Comparison of ENCODE assay signal across 1 cellular context in genomic region chr7:136061433-136061832, GRCh38.
A peak's percentile ranks its signal among the peaks of the same experiment; 100 is the strongest.
TF ChIP-seq lines count a peak whose summit lies in the region.

No MANE protein-coding gene starts in this region.

TF ChIP-seq in K562, 482 proteins besides CTCF, POLR2A, EP300 and RAD21 (continued from another document and continues in another):
- TF ChIP-seq, protein P1, sequence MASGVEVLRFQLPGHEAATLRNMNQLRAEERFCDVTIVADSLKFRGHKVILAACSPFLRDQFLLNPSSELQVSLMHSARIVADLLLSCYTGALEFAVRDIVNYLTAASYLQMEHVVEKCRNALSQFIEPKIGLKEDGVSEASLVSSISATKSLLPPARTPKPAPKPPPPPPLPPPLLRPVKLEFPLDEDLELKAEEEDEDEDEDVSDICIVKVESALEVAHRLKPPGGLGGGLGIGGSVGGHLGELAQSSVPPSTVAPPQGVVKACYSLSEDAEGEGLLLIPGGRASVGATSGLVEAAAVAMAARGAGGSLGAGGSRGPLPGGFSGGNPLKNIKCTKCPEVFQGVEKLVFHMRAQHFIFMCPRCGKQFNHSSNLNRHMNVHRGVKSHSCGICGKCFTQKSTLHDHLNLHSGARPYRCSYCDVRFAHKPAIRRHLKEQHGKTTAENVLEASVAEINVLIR (CRISPR knock-in tag; IDR thresholded peaks at IDR 0.05): no peak
- TF ChIP-seq POLR2AphosphoS5 (IDR thresholded peaks at IDR 0.05; ENCODE audit: control insufficient read depth, insufficient read depth, low read depth, low read length): no peak
- no peak for TF ChIP-seq ELF1 (tag; IDR thresholded peaks at IDR 0.05)
- TF ChIP-seq C11orf30 (IDR thresholded peaks at IDR 0.05; ENCODE audit: low read depth): peak; percentile 71
- TF ChIP-seq, protein P2, sequence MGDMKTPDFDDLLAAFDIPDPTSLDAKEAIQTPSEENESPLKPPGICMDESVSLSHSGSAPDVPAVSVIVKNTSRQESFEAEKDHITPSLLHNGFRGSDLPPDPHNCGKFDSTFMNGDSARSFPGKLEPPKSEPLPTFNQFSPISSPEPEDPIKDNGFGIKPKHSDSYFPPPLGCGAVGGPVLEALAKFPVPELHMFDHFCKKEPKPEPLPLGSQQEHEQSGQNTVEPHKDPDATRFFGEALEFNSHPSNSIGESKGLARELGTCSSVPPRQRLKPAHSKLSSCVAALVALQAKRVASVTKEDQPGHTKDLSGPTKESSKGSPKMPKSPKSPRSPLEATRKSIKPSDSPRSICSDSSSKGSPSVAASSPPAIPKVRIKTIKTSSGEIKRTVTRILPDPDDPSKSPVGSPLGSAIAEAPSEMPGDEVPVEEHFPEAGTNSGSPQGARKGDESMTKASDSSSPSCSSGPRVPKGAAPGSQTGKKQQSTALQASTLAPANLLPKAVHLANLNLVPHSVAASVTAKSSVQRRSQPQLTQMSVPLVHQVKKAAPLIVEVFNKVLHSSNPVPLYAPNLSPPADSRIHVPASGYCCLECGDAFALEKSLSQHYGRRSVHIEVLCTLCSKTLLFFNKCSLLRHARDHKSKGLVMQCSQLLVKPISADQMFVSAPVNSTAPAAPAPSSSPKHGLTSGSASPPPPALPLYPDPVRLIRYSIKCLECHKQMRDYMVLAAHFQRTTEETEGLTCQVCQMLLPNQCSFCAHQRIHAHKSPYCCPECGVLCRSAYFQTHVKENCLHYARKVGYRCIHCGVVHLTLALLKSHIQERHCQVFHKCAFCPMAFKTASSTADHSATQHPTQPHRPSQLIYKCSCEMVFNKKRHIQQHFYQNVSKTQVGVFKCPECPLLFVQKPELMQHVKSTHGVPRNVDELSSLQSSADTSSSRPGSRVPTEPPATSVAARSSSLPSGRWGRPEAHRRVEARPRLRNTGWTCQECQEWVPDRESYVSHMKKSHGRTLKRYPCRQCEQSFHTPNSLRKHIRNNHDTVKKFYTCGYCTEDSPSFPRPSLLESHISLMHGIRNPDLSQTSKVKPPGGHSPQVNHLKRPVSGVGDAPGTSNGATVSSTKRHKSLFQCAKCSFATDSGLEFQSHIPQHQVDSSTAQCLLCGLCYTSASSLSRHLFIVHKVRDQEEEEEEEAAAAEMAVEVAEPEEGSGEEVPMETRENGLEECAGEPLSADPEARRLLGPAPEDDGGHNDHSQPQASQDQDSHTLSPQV (IDR thresholded peaks at IDR 0.05): peak; percentile 46
- TF ChIP-seq NFXL1 (CRISPR knock-in tag; IDR thresholded peaks at IDR 0.05): no peak
- no peak for TF ChIP-seq THRB (CRISPR knock-in tag; conservative IDR thresholded peaks at IDR 0.05)
- no peak for TF ChIP-seq ZNF146 (CRISPR knock-in tag; IDR thresholded peaks at IDR 0.05; ENCODE audit: unreplicated experiment)
- TF ChIP-seq RNF2 (IDR thresholded peaks at IDR 0.05): no peak
- peak; percentile 11; the same call in 1 of the 2 replicates for TF ChIP-seq EHMT2 (IDR thresholded peaks at IDR 0.05)
- TF ChIP-seq ZNF354B (CRISPR knock-in tag; IDR thresholded peaks at IDR 0.05): no peak
- TF ChIP-seq MBD2 (IDR thresholded peaks at IDR 0.05; ENCODE audit: borderline replicate concordance, low read depth): no peak
- no peak for TF ChIP-seq SMAD2 (IDR thresholded peaks at IDR 0.05; ENCODE audit: low read depth, low read length)
- TF ChIP-seq YBX1 (IDR thresholded peaks at IDR 0.05): no peak
- TF ChIP-seq, protein P3, sequence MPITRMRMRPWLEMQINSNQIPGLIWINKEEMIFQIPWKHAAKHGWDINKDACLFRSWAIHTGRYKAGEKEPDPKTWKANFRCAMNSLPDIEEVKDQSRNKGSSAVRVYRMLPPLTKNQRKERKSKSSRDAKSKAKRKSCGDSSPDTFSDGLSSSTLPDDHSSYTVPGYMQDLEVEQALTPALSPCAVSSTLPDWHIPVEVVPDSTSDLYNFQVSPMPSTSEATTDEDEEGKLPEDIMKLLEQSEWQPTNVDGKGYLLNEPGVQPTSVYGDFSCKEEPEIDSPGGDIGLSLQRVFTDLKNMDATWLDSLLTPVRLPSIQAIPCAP (CRISPR knock-in tag; IDR thresholded peaks at IDR 0.05; ENCODE audit: borderline replicate concordance): no peak
- TF ChIP-seq, protein P4, sequence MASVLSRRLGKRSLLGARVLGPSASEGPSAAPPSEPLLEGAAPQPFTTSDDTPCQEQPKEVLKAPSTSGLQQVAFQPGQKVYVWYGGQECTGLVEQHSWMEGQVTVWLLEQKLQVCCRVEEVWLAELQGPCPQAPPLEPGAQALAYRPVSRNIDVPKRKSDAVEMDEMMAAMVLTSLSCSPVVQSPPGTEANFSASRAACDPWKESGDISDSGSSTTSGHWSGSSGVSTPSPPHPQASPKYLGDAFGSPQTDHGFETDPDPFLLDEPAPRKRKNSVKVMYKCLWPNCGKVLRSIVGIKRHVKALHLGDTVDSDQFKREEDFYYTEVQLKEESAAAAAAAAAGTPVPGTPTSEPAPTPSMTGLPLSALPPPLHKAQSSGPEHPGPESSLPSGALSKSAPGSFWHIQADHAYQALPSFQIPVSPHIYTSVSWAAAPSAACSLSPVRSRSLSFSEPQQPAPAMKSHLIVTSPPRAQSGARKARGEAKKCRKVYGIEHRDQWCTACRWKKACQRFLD (CRISPR knock-in tag; IDR thresholded peaks at IDR 0.05): no peak
- TF ChIP-seq, protein P5, sequence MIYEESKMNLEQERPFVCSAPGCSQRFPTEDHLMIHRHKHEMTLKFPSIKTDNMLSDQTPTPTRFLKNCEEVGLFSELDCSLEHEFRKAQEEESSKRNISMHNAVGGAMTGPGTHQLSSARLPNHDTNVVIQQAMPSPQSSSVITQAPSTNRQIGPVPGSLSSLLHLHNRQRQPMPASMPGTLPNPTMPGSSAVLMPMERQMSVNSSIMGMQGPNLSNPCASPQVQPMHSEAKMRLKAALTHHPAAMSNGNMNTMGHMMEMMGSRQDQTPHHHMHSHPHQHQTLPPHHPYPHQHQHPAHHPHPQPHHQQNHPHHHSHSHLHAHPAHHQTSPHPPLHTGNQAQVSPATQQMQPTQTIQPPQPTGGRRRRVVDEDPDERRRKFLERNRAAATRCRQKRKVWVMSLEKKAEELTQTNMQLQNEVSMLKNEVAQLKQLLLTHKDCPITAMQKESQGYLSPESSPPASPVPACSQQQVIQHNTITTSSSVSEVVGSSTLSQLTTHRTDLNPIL (CRISPR knock-in tag; IDR thresholded peaks at IDR 0.05): no peak
- TF ChIP-seq PPARD (CRISPR knock-in tag; IDR thresholded peaks at IDR 0.05): no peak
- no peak for TF ChIP-seq SMARCB1 (IDR thresholded peaks at IDR 0.05; ENCODE audit: insufficient read length, low read depth)
- no peak for TF ChIP-seq SNRNP70 (optimal IDR thresholded peaks at IDR 0.05; ENCODE audit: low read depth, low read length)
- no peak for TF ChIP-seq RBFOX2 (IDR thresholded peaks at IDR 0.05; ENCODE audit: low read depth, low read length)
- no peak for TF ChIP-seq TCF7L2 (IDR thresholded peaks at IDR 0.05; ENCODE audit: low read depth, low read length)
- no peak for TF ChIP-seq THAP12 (CRISPR knock-in tag; IDR thresholded peaks at IDR 0.05)
- no peak for TF ChIP-seq NR1H2 (CRISPR knock-in tag; IDR thresholded peaks at IDR 0.05)
- no peak for TF ChIP-seq LCOR (CRISPR knock-in tag; IDR thresholded peaks at IDR 0.05)
- peak; percentile 45 for TF ChIP-seq MEIS2 (IDR thresholded peaks at IDR 0.05; ENCODE audit: partially characterized antibody)
- no peak for TF ChIP-seq MITF (IDR thresholded peaks at IDR 0.05)
- TF ChIP-seq PHF8 (IDR thresholded peaks at IDR 0.05; ENCODE audit: borderline replicate concordance, low read length): no peak
- no peak for TF ChIP-seq PTBP1 (IDR thresholded peaks at IDR 0.05; ENCODE audit: low read depth, low read length)
- no peak for TF ChIP-seq ZSCAN29 (IDR thresholded peaks at IDR 0.05)
- no peak for TF ChIP-seq POLR3A (IDR thresholded peaks at IDR 0.05; ENCODE audit: borderline replicate concordance, extremely low read depth, insufficient read depth, insufficient read length)
- TF ChIP-seq ZNF3 (CRISPR knock-in tag; IDR thresholded peaks at IDR 0.05): no peak
- no peak for TF ChIP-seq ZNF165 (CRISPR knock-in tag; IDR thresholded peaks at IDR 0.05; ENCODE audit: borderline replicate concordance)
- no peak for TF ChIP-seq NFIC (IDR thresholded peaks at IDR 0.05)
- no peak for TF ChIP-seq FOXA3 (CRISPR knock-in tag; conservative IDR thresholded peaks at IDR 0.05 in 1 of 2, IDR thresholded peaks at IDR 0.05 in 1 of 2)
- no peak for TF ChIP-seq USF1 (CRISPR knock-in tag; IDR thresholded peaks at IDR 0.05)
- no peak for TF ChIP-seq HMG20A (CRISPR knock-in tag; conservative IDR thresholded peaks at IDR 0.05)
- no peak for TF ChIP-seq PRMT5 (CRISPR knock-in tag; IDR thresholded peaks at IDR 0.05)
- no peak for TF ChIP-seq MED1 (CRISPR knock-in tag; IDR thresholded peaks at IDR 0.05; ENCODE audit: borderline replicate concordance)
- TF ChIP-seq E2F3 (CRISPR knock-in tag; IDR thresholded peaks at IDR 0.05): no peak
- no peak for TF ChIP-seq EGR1 (conservative IDR thresholded peaks at IDR 0.05)
- TF ChIP-seq NFE2 (IDR thresholded peaks at IDR 0.05; ENCODE audit: low read depth): peak; percentile 92
- no peak for TF ChIP-seq HDGF (IDR thresholded peaks at IDR 0.05)
- TF ChIP-seq ZNF239 (CRISPR knock-in tag; IDR thresholded peaks at IDR 0.05): no peak
- TF ChIP-seq ZBED1 (IDR thresholded peaks at IDR 0.05): no peak
- no peak for TF ChIP-seq ETS2 (tag; IDR thresholded peaks at IDR 0.05; ENCODE audit: borderline replicate concordance, poor library complexity, severe bottlenecking)
- no peak for TF ChIP-seq L3MBTL2 (IDR thresholded peaks at IDR 0.05)
- TF ChIP-seq, protein P6, sequence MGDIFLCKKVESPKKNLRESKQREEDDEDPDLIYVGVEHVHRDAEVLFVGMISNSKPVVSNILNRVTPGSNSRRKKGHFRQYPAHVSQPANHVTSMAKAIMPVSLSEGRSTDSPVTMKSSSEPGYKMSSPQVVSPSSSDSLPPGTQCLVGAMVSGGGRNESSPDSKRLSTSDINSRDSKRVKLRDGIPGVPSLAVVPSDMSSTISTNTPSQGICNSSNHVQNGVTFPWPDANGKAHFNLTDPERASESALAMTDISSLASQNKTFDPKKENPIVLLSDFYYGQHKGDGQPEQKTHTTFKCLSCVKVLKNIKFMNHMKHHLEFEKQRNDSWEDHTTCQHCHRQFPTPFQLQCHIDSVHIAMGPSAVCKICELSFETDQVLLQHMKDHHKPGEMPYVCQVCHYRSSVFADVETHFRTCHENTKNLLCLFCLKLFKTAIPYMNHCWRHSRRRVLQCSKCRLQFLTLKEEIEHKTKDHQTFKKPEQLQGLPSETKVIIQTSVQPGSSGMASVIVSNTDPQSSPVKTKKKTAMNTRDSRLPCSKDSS (IDR thresholded peaks at IDR 0.05; ENCODE audit: low read depth, partially characterized antibody): no peak
- TF ChIP-seq PHB2 (IDR thresholded peaks at IDR 0.05; ENCODE audit: low read depth): no peak
- no peak for TF ChIP-seq HIVEP1 (CRISPR knock-in tag; IDR thresholded peaks at IDR 0.05)
- TF ChIP-seq, protein P7, sequence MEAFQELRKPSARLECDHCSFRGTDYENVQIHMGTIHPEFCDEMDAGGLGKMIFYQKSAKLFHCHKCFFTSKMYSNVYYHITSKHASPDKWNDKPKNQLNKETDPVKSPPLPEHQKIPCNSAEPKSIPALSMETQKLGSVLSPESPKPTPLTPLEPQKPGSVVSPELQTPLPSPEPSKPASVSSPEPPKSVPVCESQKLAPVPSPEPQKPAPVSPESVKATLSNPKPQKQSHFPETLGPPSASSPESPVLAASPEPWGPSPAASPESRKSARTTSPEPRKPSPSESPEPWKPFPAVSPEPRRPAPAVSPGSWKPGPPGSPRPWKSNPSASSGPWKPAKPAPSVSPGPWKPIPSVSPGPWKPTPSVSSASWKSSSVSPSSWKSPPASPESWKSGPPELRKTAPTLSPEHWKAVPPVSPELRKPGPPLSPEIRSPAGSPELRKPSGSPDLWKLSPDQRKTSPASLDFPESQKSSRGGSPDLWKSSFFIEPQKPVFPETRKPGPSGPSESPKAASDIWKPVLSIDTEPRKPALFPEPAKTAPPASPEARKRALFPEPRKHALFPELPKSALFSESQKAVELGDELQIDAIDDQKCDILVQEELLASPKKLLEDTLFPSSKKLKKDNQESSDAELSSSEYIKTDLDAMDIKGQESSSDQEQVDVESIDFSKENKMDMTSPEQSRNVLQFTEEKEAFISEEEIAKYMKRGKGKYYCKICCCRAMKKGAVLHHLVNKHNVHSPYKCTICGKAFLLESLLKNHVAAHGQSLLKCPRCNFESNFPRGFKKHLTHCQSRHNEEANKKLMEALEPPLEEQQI (IDR thresholded peaks at IDR 0.05): no peak
- TF ChIP-seq DIDO1 (tag; IDR thresholded peaks at IDR 0.05; ENCODE audit: low read depth): no peak
